Comparison of ENCODE assay signal across 8 cellular contexts in genomic region chr14:100586520-100587247, GRCh38. TPM values are rescaled to one million over a fixed set of nuclear protein-coding genes. Genes with fewer than 3 reads are reported as not detected.
DNase-seq lines count a peak whose midpoint lies in the region; ATAC-seq and TF ChIP-seq lines count a peak whose summit lies in the region.

No MANE protein-coding gene starts in this region.

- peaks cover 31% of the 10 kb centered on the region for H3K27me3 Mint-ChIP-seq in stimulated activated naive CD8-positive, alpha-beta T cell treated with anti-CD3 and anti-CD28 coated beads, Interleukin-15, Interleukin-2, amounts not matched to agents 100 ng/mL and 50 ng/mL, for 24 hours

- no peaks in the 10 kb centered on the region for H3K9me3 Mint-ChIP-seq in stimulated activated naive CD8-positive, alpha-beta T cell treated with anti-CD3 and anti-CD28 coated beads, Interleukin-15, Interleukin-2, amounts not matched to agents 100 ng/mL and 50 ng/mL, for 24 hours

- peaks cover 50% of the 10 kb centered on the region for H3K27me3 ChIP-seq in lower lobe of right lung (ENCODE audit: low read depth)

- no peak overlapping the region for H3K27ac ChIP-seq in lower lobe of right lung

- no peaks in the 10 kb centered on the region for H3K36me3 Mint-ChIP-seq in stimulated activated naive CD8-positive, alpha-beta T cell treated with anti-CD3 and anti-CD28 coated beads, Interleukin-15, Interleukin-2, amounts not matched to agents 100 ng/mL and 50 ng/mL, for 24 hours (ENCODE audit: low read depth)

- H3K36me3 ChIP-seq in lower lobe of right lung, result no peaks in the 10 kb centered on the region

- peak overlapping the region; percentile 64 for H3K4me3 ChIP-seq in lower lobe of right lung

- H3K4me3 Mint-ChIP-seq in stimulated activated naive CD8-positive, alpha-beta T cell treated with anti-CD3 and anti-CD28 coated beads, Interleukin-15, Interleukin-2, amounts not matched to agents 100 ng/mL and 50 ng/mL, for 24 hours, result peak overlapping the region; percentile 76

- H3K9me3 ChIP-seq in lower lobe of right lung, result no peaks in the 10 kb centered on the region

- H3K27ac Mint-ChIP-seq in stimulated activated naive CD8-positive, alpha-beta T cell treated with anti-CD3 and anti-CD28 coated beads, Interleukin-15, Interleukin-2, amounts not matched to agents 100 ng/mL and 50 ng/mL, for 24 hours, result no peak overlapping the region

- peak; percentile 44 to 47 for ATAC-seq in lower lobe of right lung
- ATAC-seq in GM21526 (IDR thresholded peaks at IDR 0.05; ENCODE audit: low FRiP score, unreplicated experiment), result no peak
- no peak for ATAC-seq in HG02623 (IDR thresholded peaks at IDR 0.05; ENCODE audit: unreplicated experiment)

- DNase-seq in SKM-1 (lab: John Stamatoyannopoulos, UW; ENCODE audit: unreplicated experiment) (peak; percentile 2), SKM-1 treated with dmso at 0.1 percent for 144 hours (lab: John Stamatoyannopoulos, UW; ENCODE audit: unreplicated experiment) (no peak), SHP77 treated with DMSO at 0.1 percent for 48 hours (lab: John Stamatoyannopoulos, UW) (peak; percentile 30), cerebellar cortex (ENCODE audit: low spot score) (peak; percentile 61), lower lobe of right lung (peak; percentile 45)

- TF ChIP-seq CTCF in lower lobe of right lung (IDR thresholded peaks at IDR 0.05), result no peak

- intact Hi-C loops in lower lobe of right lung (cut with DNase I), result no loop called here

- H3K4me1 ChIP-seq in lower lobe of right lung, result peaks cover 8% of the 10 kb centered on the region

- H3K4me1 Mint-ChIP-seq in stimulated activated naive CD8-positive, alpha-beta T cell treated with anti-CD3 and anti-CD28 coated beads, Interleukin-15, Interleukin-2, amounts not matched to agents 100 ng/mL and 50 ng/mL, for 24 hours (ENCODE audit: low read depth), result no peaks in the 10 kb centered on the region

RNA-seq across cellular contexts. Expression of gene BEGAIN, which starts 0.5 kb away (rescaled TPM):
- 1.3 TPM for total RNA-seq in lower lobe of right lung

Comparison
In these comparisons a context has a peak if more than half of its experiments do, and no peak if none do; other contexts are left out.
1. ATAC-seq: peak in lower lobe of right lung (2 of 2); none in GM21526 (single experiment) and HG02623 (single experiment).